18 cellular contexts compared by ENCODE assay signal in genomic region chr10:80528901-80529300, GRCh38. TPM values are rescaled to one million over a fixed set of nuclear protein-coding genes. Genes with fewer than 3 reads are reported as not detected.
DNase-seq lines count a peak whose midpoint lies in the region; ATAC-seq and TF ChIP-seq lines count a peak whose summit lies in the region.
"Had no signal": no experiment of that assay in that cellular context is flagged by ENCODE, and none has a peak within 500 bp of the region (broad histone marks: within the 10 kb centered on the region; RNA-seq: fewer than 3 reads in every experiment).

No MANE protein-coding gene starts in this region.

- no peak overlapping the region for H3K9ac ChIP-seq in H9 (ENCODE audit: extremely low read depth, insufficient read length, low read length)

- DNase-seq in activated naive CD8-positive, alpha-beta T cell treated with anti-CD3 and anti-CD28 coated beads, Interleukin-2, amount 50 U/mL, for 24 hours: no peak
- DNase-seq in activated CD4-positive, alpha-beta memory T cell treated with anti-CD3 and anti-CD28 coated beads, Interleukin-2, amount 10 ng/mL, durations not matched to agents 7 days and 5 days: no peak
- no peak for DNase-seq in immature natural killer cell
- no peak for DNase-seq in substantia nigra (lab: John Stamatoyannopoulos, UW)
- no peak for DNase-seq in NCI-H446 (lab: John Stamatoyannopoulos, UW)
- DNase-seq in H9: no peak
- no peak for DNase-seq in occipital lobe (lab: John Stamatoyannopoulos, UW)
- DNase-seq: activated B cell treated with CpG ODN at 0.5 μM for 24 hours, DMS153, foreskin fibroblast, H7, left ventricle myocardium superior, NCI-H1105 treated with DMSO at 0.1 percent for 48 hours, NCI-H2171 treated with DMSO at 0.1 percent for 48 hours, SW 1271 had no signal

- no peak overlapping the region for H4K5ac ChIP-seq in H9 (ENCODE audit: insufficient read length, low read depth, low read length)

- no peaks in the 10 kb centered on the region for H3K27me3 Mint-ChIP-seq in activated naive CD8-positive, alpha-beta T cell
- H3K27me3 Mint-ChIP-seq in activated naive CD8-positive, alpha-beta T cell treated with anti-CD3 and anti-CD28 coated beads, Interleukin-2, amount 50 U/mL, for 24 hours: no peaks in the 10 kb centered on the region
- H3K27me3 Mint-ChIP-seq in activated CD4-positive, alpha-beta memory T cell treated with anti-CD3 and anti-CD28 coated beads, Interleukin-2, amount 10 ng/mL, durations not matched to agents 7 days and 5 days: no peaks in the 10 kb centered on the region
- H3K27me3 Mint-ChIP-seq in immature natural killer cell (ENCODE audit: low read depth in 3 of 3) (peaks cover 3 to 5% (median 4%) of the 10 kb centered on the region in 3 donors), H9 (ENCODE audit: low read depth) (peaks cover 1% of the 10 kb centered on the region; the same call in 1 of the 2 replicates)

- H2AFZ ChIP-seq in H9 (ENCODE audit: low read length): no peak overlapping the region

- H3K4me1 Mint-ChIP-seq in activated naive CD8-positive, alpha-beta T cell (ENCODE audit: low read depth): peaks cover 86% of the 10 kb centered on the region
- H3K4me1 Mint-ChIP-seq in activated naive CD8-positive, alpha-beta T cell treated with anti-CD3 and anti-CD28 coated beads, Interleukin-2, amount 50 U/mL, for 24 hours: peaks cover 68% of the 10 kb centered on the region
- peaks cover 81% of the 10 kb centered on the region for H3K4me1 Mint-ChIP-seq in activated CD4-positive, alpha-beta memory T cell treated with anti-CD3 and anti-CD28 coated beads, Interleukin-2, amount 10 ng/mL, durations not matched to agents 7 days and 5 days
- H3K4me1 Mint-ChIP-seq in immature natural killer cell (peaks cover 60 to 73% of the 10 kb centered on the region in 2 donors), H9 (peaks cover 18% of the 10 kb centered on the region in 2 experiments)
- H3K4me1 Mint-ChIP-seq: activated B cell treated with CpG ODN at 0.5 μM for 24 hours had no signal

- no peak overlapping the region for H3K4me2 ChIP-seq in H9 (ENCODE audit: insufficient read depth, insufficient read length, low read length)

- H3K23me2 ChIP-seq in H9 (ENCODE audit: insufficient read length, low read depth, low read length, poor library complexity, severe bottlenecking): no peaks in the 10 kb centered on the region

- H2BK120ac ChIP-seq in H9 (ENCODE audit: low read depth, low read length, poor library complexity, severe bottlenecking): no peak overlapping the region

- no peak overlapping the region for H4K91ac ChIP-seq in H9 (ENCODE audit: insufficient read length, low read depth, low read length)

- no CpG with 5 or more reads among the region's 6 CpGs for WGBS in H9 (ENCODE audit: extremely low coverage, insufficient read length, low lambda C conversion rate)

- no peak overlapping the region for H3K23ac ChIP-seq in H9 (ENCODE audit: insufficient read length, low read depth, low read length)

- POLR2A ChIA-PET in activated CD4-positive, alpha-beta memory T cell treated with anti-CD3 and anti-CD28 coated beads, Interleukin-2, amount 10 ng/mL, durations not matched to agents 7 days and 5 days (lab: Charles Lee): interaction anchor here (1.2 kb wide), 1 partner anchor 24 kb away, joined by 3 read pairs; no protein-coding TSS in a partner anchor

- H2BK15ac ChIP-seq in H9 (ENCODE audit: low read depth, low read length): no peak overlapping the region

- H2AK5ac ChIP-seq in H9 (ENCODE audit: insufficient read length, low read length): no peak overlapping the region

- H3K9me3 Mint-ChIP-seq in activated naive CD8-positive, alpha-beta T cell (ENCODE audit: low read depth): no peaks in the 10 kb centered on the region
- no peaks in the 10 kb centered on the region for H3K9me3 Mint-ChIP-seq in activated naive CD8-positive, alpha-beta T cell treated with anti-CD3 and anti-CD28 coated beads, Interleukin-2, amount 50 U/mL, for 24 hours
- H3K9me3 Mint-ChIP-seq in activated CD4-positive, alpha-beta memory T cell treated with anti-CD3 and anti-CD28 coated beads, Interleukin-2, amount 10 ng/mL, durations not matched to agents 7 days and 5 days: no peaks in the 10 kb centered on the region
- H3K9me3 Mint-ChIP-seq in immature natural killer cell: no peaks in the 10 kb centered on the region
- H3K9me3 Mint-ChIP-seq in H9: peaks cover 0 to 11% of the 10 kb centered on the region in 2 experiments; a peak in 2 of 5 replicates
- H3K9me3 Mint-ChIP-seq: activated B cell treated with CpG ODN at 0.5 μM for 24 hours had no signal

- ATAC-seq in activated naive CD8-positive, alpha-beta T cell treated with anti-CD3 and anti-CD28 coated beads, Interleukin-2, amount 50 U/mL, for 24 hours: no peak

- TF ChIP-seq CTCF in H9 (conservative IDR thresholded peaks at IDR 0.05): no peak

- H3K14ac ChIP-seq in H9 (ENCODE audit: insufficient read depth, low read length): no peak overlapping the region; the same call in 1 of the 2 replicates

- no peak overlapping the region for H3K4ac ChIP-seq in H9 (ENCODE audit: low read depth, low read length)

- no peak overlapping the region for H3T11ph ChIP-seq in H9 (ENCODE audit: low read length)

- H4K20me1 ChIP-seq in H9 (ENCODE audit: control insufficient read depth, insufficient read depth, insufficient read length): no peaks in the 10 kb centered on the region

- H3K4me3 Mint-ChIP-seq in activated naive CD8-positive, alpha-beta T cell: peak overlapping the region; percentile 72
- no peak overlapping the region for H3K4me3 Mint-ChIP-seq in activated naive CD8-positive, alpha-beta T cell treated with anti-CD3 and anti-CD28 coated beads, Interleukin-2, amount 50 U/mL, for 24 hours
- H3K4me3 Mint-ChIP-seq in activated CD4-positive, alpha-beta memory T cell treated with anti-CD3 and anti-CD28 coated beads, Interleukin-2, amount 10 ng/mL, durations not matched to agents 7 days and 5 days: no peak overlapping the region
- H3K4me3 Mint-ChIP-seq in immature natural killer cell: peak overlapping the region in 1 of 5 donors; percentile 20
- no peak overlapping the region for H3K4me3 Mint-ChIP-seq in H9
- H3K4me3 Mint-ChIP-seq: activated B cell treated with CpG ODN at 0.5 μM for 24 hours had no signal

- H3K27ac ChIP-seq in substantia nigra (ENCODE audit: low read depth, low read length, poor library complexity, severe bottlenecking) (peak overlapping the region; percentile 14), H9 (ENCODE audit: insufficient read length, low read depth, low read length) (no peak overlapping the region)

- no peak overlapping the region for H3K18ac ChIP-seq in H9 (ENCODE audit: insufficient read length, low read depth, low read length)

- H4K8ac ChIP-seq in H9 (replicated peaks; ENCODE audit: insufficient read length, low read depth, low read length): no peak overlapping the region

- no peaks in the 10 kb centered on the region for H3K9me3 ChIP-seq in H9 (ENCODE audit: control insufficient read depth, low read depth, low read length)

- no peak overlapping the region for H2BK20ac ChIP-seq in H9 (ENCODE audit: low read depth, low read length, poor library complexity, severe bottlenecking)

- peaks cover 5% of the 10 kb centered on the region for H3K36me3 Mint-ChIP-seq in activated naive CD8-positive, alpha-beta T cell
- no peaks in the 10 kb centered on the region for H3K36me3 Mint-ChIP-seq in activated naive CD8-positive, alpha-beta T cell treated with anti-CD3 and anti-CD28 coated beads, Interleukin-2, amount 50 U/mL, for 24 hours (ENCODE audit: low read depth)
- H3K36me3 Mint-ChIP-seq in activated CD4-positive, alpha-beta memory T cell treated with anti-CD3 and anti-CD28 coated beads, Interleukin-2, amount 10 ng/mL, durations not matched to agents 7 days and 5 days (ENCODE audit: low read depth): peaks cover 32% of the 10 kb centered on the region
- H3K36me3 Mint-ChIP-seq in immature natural killer cell (no peaks in the 10 kb centered on the region), H9 (ENCODE audit: insufficient read depth in 1 of 3, low read depth in 3 of 3) (peaks cover 0 to 9% (median 0%) of the 10 kb centered on the region in 3 experiments; a peak in 2 of 7 replicates)

- H3K56ac ChIP-seq in H9 (ENCODE audit: insufficient read length, low read depth, low read length): no peak overlapping the region

- H3K27ac Mint-ChIP-seq in activated naive CD8-positive, alpha-beta T cell: peak overlapping the region; percentile 93
- no peak overlapping the region for H3K27ac Mint-ChIP-seq in activated naive CD8-positive, alpha-beta T cell treated with anti-CD3 and anti-CD28 coated beads, Interleukin-2, amount 50 U/mL, for 24 hours
- peak overlapping the region; percentile 92 for H3K27ac Mint-ChIP-seq in activated CD4-positive, alpha-beta memory T cell treated with anti-CD3 and anti-CD28 coated beads, Interleukin-2, amount 10 ng/mL, durations not matched to agents 7 days and 5 days
- peak overlapping the region in 5 of 6 donors; percentile 41 to 73 (median 72) for H3K27ac Mint-ChIP-seq in immature natural killer cell
- H3K27ac Mint-ChIP-seq in H9: peak overlapping the region in 1 of 3 experiments; percentile 61; a peak in 2 of 7 replicates
- H3K27ac Mint-ChIP-seq: activated B cell treated with CpG ODN at 0.5 μM for 24 hours had no signal

- CTCF ChIA-PET in activated CD4-positive, alpha-beta memory T cell treated with anti-CD3 and anti-CD28 coated beads, Interleukin-2, amount 10 ng/mL, durations not matched to agents 7 days and 5 days (lab: Charles Lee): interaction anchor here (1.5 to 4.0 kb wide), 3 partner anchors 23 to 151 kb away, joined by 4 to 25 read pairs (median 6); no protein-coding TSS in a partner anchor

- H3K4me1 ChIP-seq in H9 (ENCODE audit: insufficient read depth, low read length): peaks cover 5% of the 10 kb centered on the region; the same call in 1 of the 2 replicates

- no peaks in the 10 kb centered on the region for H3K27me3 ChIP-seq in H9 (ENCODE audit: insufficient read depth, low read length)

- no peak overlapping the region for H2BK5ac ChIP-seq in H9 (ENCODE audit: insufficient read length, low read length)

- H3K79me1 ChIP-seq in H9 (ENCODE audit: insufficient read depth, low read depth, low read length, poor library complexity, severe bottlenecking): no peaks in the 10 kb centered on the region

- no peaks in the 10 kb centered on the region for H3K79me2 ChIP-seq in H9 (ENCODE audit: insufficient read depth, low read length)

- no peak overlapping the region for H2BK12ac ChIP-seq in H9 (ENCODE audit: insufficient read length, low read depth, low read length)

RNA-seq across cellular contexts. Expression of gene SH2D4B, which starts 8.8 kb away (rescaled TPM):
- under 1 TPM; 0.13 to 0.15 TPM for total RNA-seq in activated CD4-positive, alpha-beta memory T cell treated with anti-CD3 and anti-CD28 coated beads, Interleukin-2, amount 10 ng/mL, durations not matched to agents 7 days and 5 days
- polyA plus RNA-seq in immature natural killer cell: not detected
- total RNA-seq in H9 (2021) (0.07 TPM in 1 of 2 replicates, not detected in the other), occipital lobe (1.4 TPM)
- total RNA-seq: activated B cell treated with CpG ODN at 0.5 μM for 24 hours, H7, left ventricle myocardium superior, myocyte, RPMI7951 had no signal
